ENCODE assay signal across 9 cellular contexts in the genomic region with DNA sequence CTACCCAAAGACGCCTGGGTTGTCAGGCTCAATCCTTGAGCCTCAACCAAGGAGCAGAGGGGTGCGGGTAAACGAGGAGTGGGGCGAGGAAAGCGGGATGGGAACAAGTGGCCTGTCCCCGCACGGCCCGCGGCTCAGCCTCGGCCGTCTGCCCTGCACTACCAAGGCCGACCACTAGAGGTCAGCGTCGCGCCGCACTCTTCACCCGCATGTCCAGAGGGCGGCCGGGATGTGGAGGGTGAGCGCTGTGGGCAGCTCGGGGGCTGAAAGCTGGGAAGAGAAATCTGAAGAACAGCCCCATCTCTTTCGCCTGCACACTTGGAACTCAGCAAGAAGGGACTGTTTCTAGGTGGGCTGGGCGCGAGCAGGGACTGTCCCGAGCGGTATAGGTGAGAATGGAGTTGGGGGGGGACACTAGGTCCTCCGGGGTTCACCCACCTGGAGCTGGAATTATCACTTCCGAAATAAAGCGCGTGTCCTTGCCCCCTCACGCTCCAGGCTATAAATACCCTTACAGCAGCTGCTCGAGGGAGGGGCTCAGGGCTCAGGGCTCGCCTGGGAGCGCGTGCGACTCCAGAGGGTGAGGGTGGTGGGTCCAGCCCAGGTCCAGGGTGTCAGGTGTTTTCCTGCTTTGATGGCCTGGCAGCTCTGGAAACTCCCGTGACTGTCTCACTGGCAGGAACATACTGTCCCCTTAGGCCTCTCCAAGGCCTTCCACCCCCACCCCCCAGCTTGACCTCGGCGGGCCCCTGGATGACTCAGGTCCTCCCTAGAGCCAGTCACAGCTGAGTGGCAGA. TPM values are rescaled to one million over a fixed set of nuclear protein-coding genes. Genes with fewer than 3 reads are reported as not detected.
DNase-seq lines count a peak whose midpoint lies in the region; ATAC-seq and TF ChIP-seq lines count a peak whose summit lies in the region.
"Had no signal": no experiment of that assay in that cellular context is flagged by ENCODE, and none has a peak within 500 bp of the region (broad histone marks: within the 10 kb centered on the region; RNA-seq: fewer than 3 reads in every experiment).

No MANE protein-coding gene starts in this region.

- peak overlapping the region; percentile 94 for H3K4me3 Mint-ChIP-seq in CD4-positive, alpha-beta T cell
- H3K4me3 Mint-ChIP-seq in activated T-cell treated with anti-CD3 and anti-CD28 coated beads, Interleukin-2, amount 50 U/mL, for 72 hours, result peak overlapping the region; percentile 97 to 99

- H3K27me3 ChIP-seq in CD4-positive, alpha-beta T cell (ENCODE audit: control insufficient read depth, insufficient read depth, low read length), result no peaks in the 10 kb centered on the region
- H3K27me3 ChIP-seq in OCI-LY3 (ENCODE audit: low read depth, low read length) (no peaks in the 10 kb centered on the region), esophagus squamous epithelium (peaks cover 0 to 63% (median 0%) of the 10 kb centered on the region in 4 donors)

- CTCF ChIA-PET in CD4-positive, alpha-beta T cell (lab: Charles Lee), result interaction anchor here (0.6 to 1.6 kb wide), 8 partner anchors 8 to 161 kb away, joined by 3 to 9 read pairs (median 4); partner anchors contain the start of genes PAQR7 and ZNF593

- WGBS in esophagus squamous epithelium, 2 donors, result 54% methylated on average over 5 of the region's 39 CpGs; no CpG with 5 or more reads in 1 of the 2 donors

- peak overlapping the region; percentile 100 for H3K4me3 ChIP-seq in OCI-LY3 (ENCODE audit: low read length)
- H3K4me3 ChIP-seq in esophagus squamous epithelium, result peak overlapping the region; percentile 57 to 92 (median 88)

- H4K20me1 ChIP-seq in OCI-LY3 (ENCODE audit: insufficient read depth, low read length), result no peaks in the 10 kb centered on the region

- H3K27me3 Mint-ChIP-seq in CD4-positive, alpha-beta T cell, result no peaks in the 10 kb centered on the region
- H3K27me3 Mint-ChIP-seq in activated T-cell treated with anti-CD3 and anti-CD28 coated beads, Interleukin-2, amount 50 U/mL, for 72 hours (ENCODE audit: low read depth), result no peaks in the 10 kb centered on the region

- H3K4me1 Mint-ChIP-seq in CD4-positive, alpha-beta T cell (ENCODE audit: low read depth), result peaks cover 17% of the 10 kb centered on the region
- H3K4me1 Mint-ChIP-seq in activated T-cell treated with anti-CD3 and anti-CD28 coated beads, Interleukin-2, amount 50 U/mL, for 72 hours (ENCODE audit: low read depth), result peaks cover 21% of the 10 kb centered on the region

- no peaks in the 10 kb centered on the region for H3K4me1 ChIP-seq in OCI-LY3 (ENCODE audit: low read length)
- H3K4me1 ChIP-seq in esophagus squamous epithelium, result peaks cover 10 to 23% (median 12%) of the 10 kb centered on the region in 3 donors

- no peaks in the 10 kb centered on the region for H3K36me3 Mint-ChIP-seq in CD4-positive, alpha-beta T cell (ENCODE audit: low read depth)
- no peaks in the 10 kb centered on the region for H3K36me3 Mint-ChIP-seq in activated T-cell treated with anti-CD3 and anti-CD28 coated beads, Interleukin-2, amount 50 U/mL, for 72 hours (ENCODE audit: insufficient read depth in 2 of 2)

- peak overlapping the region; percentile 75 for H3K27ac ChIP-seq in CD4-positive, alpha-beta T cell (ENCODE audit: low read depth, low read length)
- no peak overlapping the region for H3K27ac ChIP-seq in OCI-LY3 (ENCODE audit: low read length)
- peak overlapping the region; percentile 65 to 92 (median 88) for H3K27ac ChIP-seq in esophagus squamous epithelium

- DNase-seq in CD4-positive, alpha-beta T cell, result peak; percentile 57 to 83 (median 69)
- peak; percentile 81 to 88 for DNase-seq in activated T-cell treated with anti-CD3 and anti-CD28 coated beads, Interleukin-2, amount 50 U/mL, for 72 hours
- DNase-seq in esophagus squamous epithelium (lab: John Stamatoyannopoulos, UW) (no peak), myocyte (ENCODE audit: low read depth) (peak; percentile 90)
- DNase-seq in stimulated activated CD8-positive, alpha-beta memory T cell treated with anti-CD3 and anti-CD28 coated beads, Interleukin-7, amount 100 ng/mL, for 24 hours (ENCODE audit: low read depth), result peak; percentile 60

- TF ChIP-seq CTCF in CD4-positive, alpha-beta T cell (IDR thresholded peaks at IDR 0.05), result peak; percentile 100
- peak; percentile 73 for TF ChIP-seq CTCF in OCI-LY3 (IDR thresholded peaks at IDR 0.05; ENCODE audit: low read depth, low read length)
- TF ChIP-seq CTCF in esophagus squamous epithelium (IDR thresholded peaks at IDR 0.05), result peak; percentile 99 to 100 (median 99)

- POLR2A ChIA-PET in CD4-positive, alpha-beta T cell (lab: Charles Lee), result interaction anchor here (0.7 to 1.6 kb wide), 3 partner anchors 37 to 198 kb away, joined by 3 read pairs; partner anchors contain the start of gene CEP85

- H3K36me3 ChIP-seq in OCI-LY3 (replicated peaks; ENCODE audit: low read depth, low read length), result no peaks in the 10 kb centered on the region
- no peaks in the 10 kb centered on the region for H3K36me3 ChIP-seq in esophagus squamous epithelium

- ATAC-seq in CD4-positive, alpha-beta T cell (ENCODE audit: poor library complexity), result peak; percentile 65
- ATAC-seq in GM19328 (IDR thresholded peaks at IDR 0.05; ENCODE audit: unreplicated experiment) (peak; percentile 54), HG03460 (IDR thresholded peaks at IDR 0.05; ENCODE audit: unreplicated experiment) (peak; percentile 61)
- peak; percentile 74 to 79 for ATAC-seq in activated T-cell treated with anti-CD3 and anti-CD28 coated beads, Interleukin-2, amount 50 U/mL, for 72 hours (replicated peaks in 1 of 2)

- TF ChIP-seq POLR2A in esophagus squamous epithelium (IDR thresholded peaks at IDR 0.05), result no peak

- H3K4me2 ChIP-seq in OCI-LY3 (ENCODE audit: low read length), result peak overlapping the region; percentile 98

- no peaks in the 10 kb centered on the region for H3K9me3 ChIP-seq in CD4-positive, alpha-beta T cell (ENCODE audit: control insufficient read depth, low read length)
- no peaks in the 10 kb centered on the region for H3K9me3 ChIP-seq in OCI-LY3 (ENCODE audit: insufficient read depth, low read length)
- H3K9me3 ChIP-seq in esophagus squamous epithelium, result no peaks in the 10 kb centered on the region

- peak overlapping the region; percentile 99 for H2AFZ ChIP-seq in OCI-LY3 (ENCODE audit: low read depth, low read length)

- no peaks in the 10 kb centered on the region for H3K79me2 ChIP-seq in OCI-LY3 (ENCODE audit: low read length)

- no peaks in the 10 kb centered on the region for H3K9me3 Mint-ChIP-seq in CD4-positive, alpha-beta T cell
- H3K9me3 Mint-ChIP-seq in activated T-cell treated with anti-CD3 and anti-CD28 coated beads, Interleukin-2, amount 50 U/mL, for 72 hours, result no peaks in the 10 kb centered on the region

- H3K9ac ChIP-seq in OCI-LY3 (ENCODE audit: low read length), result peak overlapping the region; percentile 77

- intact Hi-C loops in CD4-positive, alpha-beta T cell (cut with DNase I, micrococcal nuclease), result loop anchor here (1.0 to 10.0 kb wide), 5 partner anchors 38 to 379 kb away; partner anchors contain the start of genes LIN28A (in 1 of the 2), PAFAH2 (in 1 of the 2) and PDIK1L (in 1 of the 2)
- intact Hi-C loops in esophagus squamous epithelium (cut with DNase I), result no loop called here

- H3K27ac Mint-ChIP-seq in CD4-positive, alpha-beta T cell, result peak overlapping the region; percentile 88
- peak overlapping the region; percentile 24 for H3K27ac Mint-ChIP-seq in activated T-cell treated with anti-CD3 and anti-CD28 coated beads, Interleukin-2, amount 50 U/mL, for 72 hours

RNA-seq across cellular contexts. Expression of gene SLC30A2, which starts 9.8 kb away (rescaled TPM):
- not detected for total RNA-seq in CD4-positive, alpha-beta T cell
- not detected for total RNA-seq in activated T-cell treated with anti-CD3 and anti-CD28 coated beads, Interleukin-2, amount 50 U/mL, for 72 hours
- total RNA-seq in esophagus squamous epithelium (not detected), myocyte (0.10 and 0.21 TPM in 2 replicates)
- polyA plus RNA-seq in myocyte (2012), result 0.54 TPM

RNA-seq across cellular contexts. Expression of gene EXTL1, which starts 14.6 kb away (rescaled TPM):
- not detected for total RNA-seq in CD4-positive, alpha-beta T cell
- not detected for total RNA-seq in activated T-cell treated with anti-CD3 and anti-CD28 coated beads, Interleukin-2, amount 50 U/mL, for 72 hours
- total RNA-seq in esophagus squamous epithelium (not detected), myocyte (12.8 and 20.1 TPM in 2 replicates)
- polyA plus RNA-seq in myocyte (2012), result 56.8 TPM
- total RNA-seq: subcutaneous adipose tissue had no signal

RNA-seq across cellular contexts. Expression of gene TRIM63, which starts 31.3 kb away (rescaled TPM):
- total RNA-seq in CD4-positive, alpha-beta T cell, result not detected
- under 1 TPM in 1 of 2 donors, not detected in 1; 0.35 TPM for total RNA-seq in activated T-cell treated with anti-CD3 and anti-CD28 coated beads, Interleukin-2, amount 50 U/mL, for 72 hours
- total RNA-seq in esophagus squamous epithelium, result 1 to 10 TPM in 1 of 4 donors, under 1 TPM in 1, not detected in 2; 0.23 to 1.7 TPM
- 18.6 and 26.2 TPM in 2 replicates for total RNA-seq in myocyte
- polyA plus RNA-seq in myocyte (2012), result 9.7 TPM

RNA-seq across cellular contexts. Expression of gene PAFAH2, which starts 38.3 kb away (rescaled TPM):
- 1 to 10 TPM; 7.9 to 8.1 TPM for total RNA-seq in CD4-positive, alpha-beta T cell
- total RNA-seq in activated T-cell treated with anti-CD3 and anti-CD28 coated beads, Interleukin-2, amount 50 U/mL, for 72 hours, result 10 to 100 TPM in 1 of 2 donors, 1 to 10 TPM in 1; 8.4 to 10.1 TPM
- total RNA-seq in esophagus squamous epithelium (10 to 100 TPM in 3 of 4 donors, 1 to 10 TPM in 1; 8.3 to 17.2 (median 11.7) TPM), myocyte (18.0 and 45.2 TPM in 2 replicates)
- 19.3 TPM for polyA plus RNA-seq in myocyte (2012)

Comparison
In these comparisons a context has a peak if more than half of its experiments do, and no peak if none do; other contexts are left out.
1. RNA of gene EXTL1, which starts 14.6 kb away (total RNA-seq): 12.8 to 20.1 TPM in myocyte; not detected in CD4-positive, alpha-beta T cell, not detected in activated T-cell treated with anti-CD3 and anti-CD28 coated beads, Interleukin-2, amount 50 U/mL, for 72 hours and not detected in esophagus squamous epithelium; every median in the first group is over 10 times any median in the second.
2. Peak in every context shown above with its lines, with median percentiles within 50 percentile points of each other: ATAC-seq and CTCF ChIP-seq.